ENCODE assay signal across 25 cellular contexts in genomic region chr16:23310217-23310616, GRCh38. TPM values are rescaled to one million over a fixed set of nuclear protein-coding genes. Genes with fewer than 3 reads are reported as not detected.
"Had no signal": no experiment of that assay in that cellular context is flagged by ENCODE, and none has a peak within 500 bp of the region (broad histone marks: within the 10 kb centered on the region; RNA-seq: fewer than 3 reads in every experiment).

No MANE protein-coding gene starts in this region.

- ATAC-seq: Right ventricle myocardium inferior had no signal

- H3K27me3 ChIP-seq: Peyer's patch, SJSA1 had no signal

- H3K4me3 ChIP-seq: MG63, Peyer's patch, SJSA1, SK-N-MC had no signal

- H3K27ac ChIP-seq: HL-60, Peyer's patch, SJSA1, SK-N-MC had no signal

- DNase-seq: IMR-90, Karpas-422, KG1, MG63, NCI-H1092, NCI-H1105 treated with DMSO at 0.1 percent for 48 hours, NCI-H1417 treated with DMSO at 0.1 percent for 48 hours, NCI-H146, NCI-H1694 treated with DMSO at 0.1 percent for 48 hours, NCI-H1930, NCI-H2081, NCI-H2107, NCI-H2227 treated with DMSO at 0.1 percent for 48 hours, NCI-H524, NCI-H526 treated with DMSO at 0.1 percent for 48 hours, NCI-H748 treated with DMSO at 0.1 percent for 48 hours, Peyer's patch, SIG-M5 had no signal

- H3K4me1 ChIP-seq: Peyer's patch, SJSA1 had no signal

- H3K9me3 ChIP-seq: MG63, Peyer's patch had no signal

- H3K36me3 ChIP-seq: MG63, Peyer's patch, SJSA1 had no signal

- FAIRE-seq: HTR-8/SVneo had no signal

RNA-seq across cellular contexts. Expression of gene SCNN1B, which starts 8.1 kb away (rescaled TPM):
- total RNA-seq: IMR-90, NCI-H460, RPMI7951, SJSA1 had no signal
- polyA plus RNA-seq: IMR-90 had no signal
